In the genomic region with DNA sequence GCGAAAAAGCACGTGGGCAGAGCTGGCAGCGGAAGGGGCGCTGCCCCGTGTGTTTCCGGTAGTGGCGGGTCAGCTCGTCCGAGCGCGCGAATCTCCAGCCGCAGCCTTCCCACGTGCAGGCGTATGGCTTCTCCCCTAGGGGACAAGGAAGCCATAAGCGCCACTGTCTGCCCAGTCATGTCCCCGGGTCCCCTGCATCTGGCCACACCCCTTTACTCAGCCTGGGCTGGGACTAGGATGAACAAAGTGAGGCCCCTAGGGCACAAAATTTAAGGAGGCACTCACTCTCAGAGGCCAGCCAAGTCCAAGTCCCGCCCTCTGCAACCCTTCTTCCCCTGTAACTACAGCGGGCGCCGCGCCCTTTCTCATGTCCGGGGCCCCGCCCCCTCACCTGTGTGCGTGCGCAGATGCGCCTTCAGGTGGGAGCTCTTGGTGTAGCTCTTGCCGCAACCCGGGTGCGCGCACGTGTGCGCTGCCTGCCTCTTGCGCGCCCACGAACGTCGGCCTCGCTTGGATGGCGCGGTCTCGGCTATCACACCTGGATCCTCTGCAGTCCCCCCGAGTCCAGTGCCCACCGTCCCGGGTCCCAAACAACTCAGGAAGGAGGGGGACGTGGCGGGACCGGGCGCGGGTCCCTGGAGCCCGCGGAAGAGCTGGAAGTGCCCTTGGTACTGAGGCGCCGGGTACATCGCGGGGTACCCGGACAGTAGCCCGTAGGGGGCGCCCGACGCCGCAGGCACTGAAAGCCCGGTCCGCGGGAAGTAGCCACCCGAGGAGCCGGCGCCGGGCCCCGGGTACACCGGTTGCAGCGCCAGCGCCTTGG, we compare ENCODE assay signal across 8 cellular contexts. TPM values are rescaled to one million over a fixed set of nuclear protein-coding genes. Genes with fewer than 3 reads are reported as not detected.
DNase-seq lines count a peak whose midpoint lies in the region; ATAC-seq and TF ChIP-seq lines count a peak whose summit lies in the region.

No MANE protein-coding gene starts in this region.

- TF ChIP-seq CTCF in heart right ventricle (IDR thresholded peaks at IDR 0.05) (peak; percentile 27 to 82 (median 62)), uterus (IDR thresholded peaks at IDR 0.05) (peak; percentile 13 to 40 (median 23))

- intact Hi-C loops in heart right ventricle (cut with DNase I) (loop anchor here in 3 of 10 donors (2.0 to 10.0 kb wide), 2 partner anchors 80 kb away; partner anchors contain the start of gene DAND5 (in 2 of the 3)), uterus (cut with DNase I; ENCODE audit: low total_unique reads) (no loop called here)

- peaks cover 10 to 53% (median 23%) of the 10 kb centered on the region in 9 donors for H3K4me1 ChIP-seq in heart right ventricle
- H3K4me1 ChIP-seq in uterus: peaks cover 0 to 9% of the 10 kb centered on the region in 2 donors

- DNase-seq in D341Med (ENCODE audit: low spot score) (peak; percentile 15), SK-N-DZ (ENCODE audit: low spot score) (peak; percentile 64), heart right ventricle (peak; percentile 47 to 71), retina (peak; percentile 72), uterus (no peak)
- peak; percentile 71 for DNase-seq in Jurkat, Clone E6-1 (ENCODE audit: low read depth, low spot score)
- peak; percentile 96 for DNase-seq in activated naive CD4-positive, alpha-beta T cell treated with anti-CD3 and anti-CD28 coated beads, Interleukin-2, amount 50 U/mL, for 16 hours

- H3K9me3 ChIP-seq in heart right ventricle: peaks cover 0 to 15% (median 0%) of the 10 kb centered on the region in 11 donors
- H3K9me3 ChIP-seq in uterus: peaks cover 0 to 10% of the 10 kb centered on the region in 2 donors

- peak in 1 of 2 donors; percentile 6 for TF ChIP-seq POLR2A in uterus (IDR thresholded peaks at IDR 0.05)

- H3K4me3 ChIP-seq in Jurkat, Clone E6-1 (ENCODE audit: low read length): peak overlapping the region; percentile 46
- H3K4me3 ChIP-seq in heart right ventricle (peak overlapping the region in 9 of 10 donors; percentile 17 to 58 (median 45)), uterus (peak overlapping the region in 1 of 2 donors; percentile 2)

- peaks cover 0 to 45% (median 27%) of the 10 kb centered on the region in 7 donors for H3K27me3 ChIP-seq in heart right ventricle
- H3K27me3 ChIP-seq in uterus: peaks cover 15 to 17% of the 10 kb centered on the region in 2 donors

- H3K36me3 ChIP-seq in heart right ventricle (no peaks in the 10 kb centered on the region), uterus (no peaks in the 10 kb centered on the region)

- H3K27ac ChIP-seq in heart right ventricle (peak overlapping the region in 1 of 10 donors; percentile 68), uterus (no peak overlapping the region)

- 2 to 3% methylated on average over 73 of the region's 73 CpGs for WGBS in heart right ventricle, 2 donors

- peak in 5 of 8 donors; percentile 18 to 45 (median 26) for ATAC-seq in heart right ventricle
- ATAC-seq in HG03095 (IDR thresholded peaks at IDR 0.05; ENCODE audit: unreplicated experiment): no peak

RNA-seq across cellular contexts. Expression of gene KLF1, which starts 1.9 kb away (rescaled TPM):
- not detected for polyA plus RNA-seq in Jurkat, Clone E6-1 (2012; ENCODE audit: insufficient read depth, insufficient read length)
- polyA plus RNA-seq in SK-N-DZ (2014; cell fraction: cytosol; rRNA removed): 1.9 and 2.0 TPM in 2 replicates
- polyA plus RNA-seq in SK-N-DZ (2014; cell fraction: nucleus; rRNA removed): 1.0 and 2.0 TPM in 2 replicates
- under 1 TPM in 1 of 10 donors, not detected in 9; 0.13 TPM for total RNA-seq in heart right ventricle
- polyA plus RNA-seq in heart right ventricle: not detected
- under 1 TPM in 2 of 4 donors, not detected in 2; 0.77 to 0.97 TPM for total RNA-seq in uterus

RNA-seq across cellular contexts. Expression of gene DNASE2, which starts 3.9 kb away (rescaled TPM):
- polyA plus RNA-seq in Jurkat, Clone E6-1 (2012; ENCODE audit: insufficient read depth, insufficient read length): 4.4 TPM
- polyA plus RNA-seq in SK-N-DZ (2014; cell fraction: cytosol; rRNA removed): 13.5 and 18.1 TPM in 2 replicates
- 3.7 and 3.9 TPM in 2 replicates for polyA plus RNA-seq in SK-N-DZ (2014; cell fraction: nucleus; rRNA removed)
- total RNA-seq in heart right ventricle (10 to 100 TPM; 16.9 to 34.9 (median 19.9) TPM), uterus (10 to 100 TPM; 19.0 to 65.8 (median 31.0) TPM)
- polyA plus RNA-seq in heart right ventricle: 10 to 100 TPM; 10.5 to 25.6 TPM

RNA-seq across cellular contexts. Expression of gene GCDH, which starts 5.8 kb away (rescaled TPM):
- polyA plus RNA-seq in Jurkat, Clone E6-1 (2012; ENCODE audit: insufficient read depth, insufficient read length): 64.1 TPM
- polyA plus RNA-seq in SK-N-DZ (2014; cell fraction: cytosol; rRNA removed): 55.9 and 85.5 TPM in 2 replicates
- 56.2 and 117 TPM in 2 replicates for polyA plus RNA-seq in SK-N-DZ (2014; cell fraction: nucleus; rRNA removed)
- total RNA-seq in heart right ventricle (10 to 100 TPM; 32.4 to 53.2 (median 45.1) TPM), uterus (10 to 100 TPM in 3 of 4 donors, 1 to 10 TPM in 1; 6.8 to 47.9 (median 18.2) TPM)
- polyA plus RNA-seq in heart right ventricle: 10 to 100 TPM; 22.6 to 72.3 TPM

RNA-seq across cellular contexts. Expression of gene SYCE2, which starts 34.0 kb away (rescaled TPM):
- polyA plus RNA-seq in Jurkat, Clone E6-1 (2012; ENCODE audit: insufficient read depth, insufficient read length): 32.7 TPM
- polyA plus RNA-seq in SK-N-DZ (2014; cell fraction: cytosol; rRNA removed): 0.22 and 0.53 TPM in 2 replicates
- 0.75 and 1.5 TPM in 2 replicates for polyA plus RNA-seq in SK-N-DZ (2014; cell fraction: nucleus; rRNA removed)
- total RNA-seq in heart right ventricle: under 1 TPM in 1 of 10 donors, not detected in 9; 0.21 TPM
- polyA plus RNA-seq in heart right ventricle: under 1 TPM; 0.10 to 0.22 TPM
- total RNA-seq in uterus: under 1 TPM in 2 of 4 donors, not detected in 2; 0.41 to 0.49 TPM

RNA-seq across cellular contexts. Expression of gene MAST1, which starts 46.8 kb away (rescaled TPM):
- 33.4 TPM for polyA plus RNA-seq in Jurkat, Clone E6-1 (2012; ENCODE audit: insufficient read depth, insufficient read length)
- polyA plus RNA-seq in SK-N-DZ (2014; cell fraction: cytosol; rRNA removed): 18.5 and 25.5 TPM in 2 replicates
- polyA plus RNA-seq in SK-N-DZ (2014; cell fraction: nucleus; rRNA removed): 81.0 and 102 TPM in 2 replicates
- total RNA-seq in heart right ventricle (under 1 TPM in 8 of 10 donors, not detected in 2; 0.15 to 0.88 (median 0.37) TPM), uterus (1 to 10 TPM in 1 of 4 donors, not detected in 3; 1.2 TPM)
- under 1 TPM; 0.07 to 0.23 TPM for polyA plus RNA-seq in heart right ventricle

Comparison
In these comparisons a context has a peak if more than half of its experiments do, and no peak if none do; other contexts are left out.
1. DNase-seq: peak in D341Med (single experiment), Jurkat, Clone E6-1 (single experiment), SK-N-DZ (single experiment), activated naive CD4-positive, alpha-beta T cell treated with anti-CD3 and anti-CD28 coated beads, Interleukin-2, amount 50 U/mL, for 16 hours (single experiment), heart right ventricle (2 of 2) and retina (single experiment); none in uterus (0 of 2).